ENCODE assay signal across 28 cellular contexts in the genomic region with DNA sequence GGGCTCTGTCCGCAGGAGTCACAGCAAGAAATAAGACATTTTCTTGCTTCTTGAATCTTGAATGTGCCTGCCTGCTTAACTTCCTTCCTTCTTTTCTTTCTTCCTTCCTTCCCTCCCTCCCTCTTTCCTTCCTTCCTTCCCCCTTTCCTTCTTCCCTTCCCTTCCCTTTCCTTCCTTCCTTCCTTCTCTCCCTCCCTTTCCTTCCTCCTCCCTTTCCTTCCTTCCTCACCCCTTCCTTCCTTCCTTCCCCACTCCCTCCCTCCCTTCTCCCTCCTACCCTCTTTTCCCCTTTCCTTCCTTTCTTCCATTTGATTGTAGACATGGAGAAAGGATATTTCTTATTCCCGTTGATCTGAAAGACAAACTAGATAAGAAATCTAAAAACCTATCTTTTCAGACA.
"Had no signal": no experiment of that assay in that cellular context is flagged by ENCODE, and none has a peak within 500 bp of the region (broad histone marks: within the 10 kb centered on the region; RNA-seq: fewer than 3 reads in every experiment).

No MANE protein-coding gene starts in this region.

- H3K27ac Mint-ChIP-seq: dendritic cell treated with granulocyte-macrophage colony-stimulating factor and Interleukin-4, amounts not matched to agents 40 ng/mL and 50 ng/mL, for 4 days; effector memory CD8-positive, alpha-beta T cell had no signal

- H3K9me3 Mint-ChIP-seq: effector memory CD8-positive, alpha-beta T cell had no signal

- DNase-seq: colonic mucosa; cortex of kidney; dermis blood vessel endothelial cell; dorsolateral prefrontal cortex; effector CD4-positive, alpha-beta T cell; effector CD8-positive, alpha-beta T cell; effector memory CD4-positive, alpha-beta T cell; effector memory CD8-positive, alpha-beta T cell; erythroblast; esophagus squamous epithelium; foreskin fibroblast; foreskin keratinocyte; foreskin melanocyte; gastrocnemius medialis; glutamatergic neuron; head of caudate nucleus; heart left ventricle; heart right ventricle had no signal

- H3K27ac ChIP-seq: colonic mucosa, coronary artery, dorsolateral prefrontal cortex, epithelial cell of prostate, esophagus muscularis mucosa, esophagus squamous epithelium, foreskin keratinocyte, gastrocnemius medialis, gastroesophageal sphincter, heart left ventricle, heart right ventricle had no signal

- H3K9me3 ChIP-seq: colonic mucosa, esophagus muscularis mucosa, esophagus squamous epithelium, gastrocnemius medialis, gastroesophageal sphincter, heart left ventricle, heart right ventricle had no signal

- ATAC-seq: effector memory CD8-positive, alpha-beta T cell; esophagus mucosa; foreskin keratinocyte; gastrocnemius medialis; gastroesophageal sphincter; heart left ventricle; heart right ventricle had no signal

- H3K36me3 ChIP-seq: colonic mucosa, esophagus muscularis mucosa, esophagus squamous epithelium, gastrocnemius medialis, gastroesophageal sphincter, heart left ventricle, heart right ventricle had no signal

- H3K27me3 ChIP-seq: colonic mucosa, dorsolateral prefrontal cortex, esophagus muscularis mucosa, esophagus squamous epithelium, foreskin keratinocyte, gastrocnemius medialis, gastroesophageal sphincter, heart left ventricle, heart right ventricle had no signal

- H3K4me3 ChIP-seq: colonic mucosa, coronary artery, dorsolateral prefrontal cortex, esophagus muscularis mucosa, esophagus squamous epithelium, gastrocnemius medialis, gastroesophageal sphincter, heart left ventricle, heart right ventricle had no signal

- H3K4me1 ChIP-seq: colonic mucosa, esophagus muscularis mucosa, esophagus squamous epithelium, foreskin keratinocyte, gastrocnemius medialis, gastroesophageal sphincter, heart left ventricle, heart right ventricle had no signal

- FAIRE-seq: colon, endometrium, endothelial cell of umbilical vein, frontal cortex had no signal

- H3K4me3 Mint-ChIP-seq: dendritic cell treated with granulocyte-macrophage colony-stimulating factor and Interleukin-4, amounts not matched to agents 40 ng/mL and 50 ng/mL, for 4 days; effector memory CD8-positive, alpha-beta T cell had no signal

- H3K27me3 Mint-ChIP-seq: dendritic cell treated with granulocyte-macrophage colony-stimulating factor and Interleukin-4, amounts not matched to agents 40 ng/mL and 50 ng/mL, for 4 days had no signal
